Comparison of ENCODE assay signal across 8 cellular contexts in genomic region chr12:22334696-22335290, GRCh38. TPM values are rescaled to one million over a fixed set of nuclear protein-coding genes. Genes with fewer than 3 reads are reported as not detected.
DNase-seq lines count a peak whose midpoint lies in the region; ATAC-seq and TF ChIP-seq lines count a peak whose summit lies in the region.

A gene with protein sequence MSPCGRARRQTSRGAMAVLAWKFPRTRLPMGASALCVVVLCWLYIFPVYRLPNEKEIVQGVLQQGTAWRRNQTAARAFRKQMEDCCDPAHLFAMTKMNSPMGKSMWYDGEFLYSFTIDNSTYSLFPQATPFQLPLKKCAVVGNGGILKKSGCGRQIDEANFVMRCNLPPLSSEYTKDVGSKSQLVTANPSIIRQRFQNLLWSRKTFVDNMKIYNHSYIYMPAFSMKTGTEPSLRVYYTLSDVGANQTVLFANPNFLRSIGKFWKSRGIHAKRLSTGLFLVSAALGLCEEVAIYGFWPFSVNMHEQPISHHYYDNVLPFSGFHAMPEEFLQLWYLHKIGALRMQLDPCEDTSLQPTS (minus strand): TSS chr12:22334707. CDS start chr12:22334232, 475 bp downstream.

- under 1% methylated on average over 50 of the region's 50 CpGs for WGBS in right cardiac atrium

- peak within 1 kb of the TSS; percentile 84 for H3K4me3 Mint-ChIP-seq in activated naive CD8-positive, alpha-beta T cell treated with anti-CD3 and anti-CD28 coated beads, Interleukin-2, amount 50 U/mL, for 24 hours

- H3K36me3 Mint-ChIP-seq in activated naive CD8-positive, alpha-beta T cell treated with anti-CD3 and anti-CD28 coated beads, Interleukin-2, amount 50 U/mL, for 24 hours (ENCODE audit: low read depth): no peaks in the 10 kb centered on the region

- peak; percentile 41 for DNase-seq in activated naive CD8-positive, alpha-beta T cell treated with anti-CD3 and anti-CD28 coated beads, Interleukin-2, amount 50 U/mL, for 24 hours
- DNase-seq in right cardiac atrium (peak; percentile 53 to 85 (median 81)), epidermal melanocyte (ENCODE audit: insufficient read length, low spot score) (no peak)

- H3K4me1 ChIP-seq in right cardiac atrium (ENCODE audit: control insufficient read depth, insufficient read depth, low read length) (no peaks in the 10 kb centered on the region), rectal smooth muscle tissue (ENCODE audit: control insufficient read depth, insufficient read depth, low read length) (peaks cover 8% of the 10 kb centered on the region)

- peak within 1 kb of the TSS; percentile 46 for H3K27ac ChIP-seq in right cardiac atrium (ENCODE audit: low read length)
- H3K27ac ChIP-seq in rectal smooth muscle tissue (ENCODE audit: low read depth, low read length): peak within 1 kb of the TSS; percentile 75

- no peaks in the 10 kb centered on the region for H3K27me3 ChIP-seq in right cardiac atrium (ENCODE audit: control insufficient read depth, insufficient read depth)
- H3K27me3 ChIP-seq in rectal smooth muscle tissue (ENCODE audit: control insufficient read depth, insufficient read depth, low read length): peaks cover 2% of the 10 kb centered on the region

- intact Hi-C loops in right cardiac atrium (cut with DNase I): loop anchor here (5.0 to 10.0 kb wide), 3 partner anchors 108 to 232 kb away; no protein-coding TSS in a partner anchor

- H3K36me3 ChIP-seq in rectal smooth muscle tissue (ENCODE audit: control insufficient read depth, insufficient read depth, low read length): no peaks in the 10 kb centered on the region

- peaks cover 39% of the 10 kb centered on the region for H3K27me3 Mint-ChIP-seq in activated naive CD8-positive, alpha-beta T cell treated with anti-CD3 and anti-CD28 coated beads, Interleukin-2, amount 50 U/mL, for 24 hours

- peak within 1 kb of the TSS; percentile 6 for H3K9ac ChIP-seq in rectal smooth muscle tissue (ENCODE audit: low read length)

- H3K27ac Mint-ChIP-seq in activated naive CD8-positive, alpha-beta T cell treated with anti-CD3 and anti-CD28 coated beads, Interleukin-2, amount 50 U/mL, for 24 hours: peak within 1 kb of the TSS; percentile 20

- ATAC-seq in GM18505 (IDR thresholded peaks at IDR 0.05; ENCODE audit: unreplicated experiment) (peak; percentile 15), HG02973 (IDR thresholded peaks at IDR 0.05; ENCODE audit: unreplicated experiment) (peak; percentile 8), SK-N-SH treated with all-trans-retinoic acid at 6 μM for 48 hours (peak; percentile 54), right cardiac atrium (peak; percentile 71 to 73), GM18858 (IDR thresholded peaks at IDR 0.05; ENCODE audit: unreplicated experiment) (no peak)
- peak; percentile 25 for ATAC-seq in activated naive CD8-positive, alpha-beta T cell treated with anti-CD3 and anti-CD28 coated beads, Interleukin-2, amount 50 U/mL, for 24 hours

- H3K9me3 Mint-ChIP-seq in activated naive CD8-positive, alpha-beta T cell treated with anti-CD3 and anti-CD28 coated beads, Interleukin-2, amount 50 U/mL, for 24 hours: no peaks in the 10 kb centered on the region

- no peaks in the 10 kb centered on the region for H3K9me3 ChIP-seq in right cardiac atrium (ENCODE audit: control insufficient read depth, low read length)

- peaks cover 23% of the 10 kb centered on the region for H3K4me1 Mint-ChIP-seq in activated naive CD8-positive, alpha-beta T cell treated with anti-CD3 and anti-CD28 coated beads, Interleukin-2, amount 50 U/mL, for 24 hours

- TF ChIP-seq POLR2A in GM18505 (IDR thresholded peaks at IDR 0.05; ENCODE audit: borderline replicate concordance, extremely low read depth, insufficient read depth, insufficient read length): no peak

- H3K4me3 ChIP-seq in right cardiac atrium (ENCODE audit: low read length) (peak within 1 kb of the TSS; percentile 85), rectal smooth muscle tissue (ENCODE audit: low read length) (peak within 1 kb of the TSS; percentile 72)

TF ChIP-seq in SK-N-SH treated with all-trans-retinoic acid at 6 μM for 48 hours, 23 proteins besides CTCF, POLR2A, EP300 and RAD21:
- TF ChIP-seq TCF4 (CRISPR knock-in tag; IDR thresholded peaks at IDR 0.05; ENCODE audit: borderline replicate concordance) (no peak), BACH2 (CRISPR knock-in tag; IDR thresholded peaks at IDR 0.05; ENCODE audit: borderline replicate concordance) (no peak), ZFP30 (CRISPR knock-in tag; IDR thresholded peaks at IDR 0.05) (no peak), ARNTL (CRISPR knock-in tag; IDR thresholded peaks at IDR 0.05; ENCODE audit: borderline replicate concordance, low read depth) (no peak), SNAI2 (CRISPR knock-in tag; IDR thresholded peaks at IDR 0.05) (no peak), RARB (CRISPR knock-in tag; IDR thresholded peaks at IDR 0.05) (no peak), TOX (CRISPR knock-in tag; IDR thresholded peaks at IDR 0.05; ENCODE audit: borderline replicate concordance) (no peak), CREB5 (CRISPR knock-in tag; IDR thresholded peaks at IDR 0.05; ENCODE audit: low read depth) (no peak), ZC3H10 (CRISPR knock-in tag; IDR thresholded peaks at IDR 0.05) (no peak), ZFP3 (CRISPR knock-in tag; IDR thresholded peaks at IDR 0.05) (no peak), CSRNP3 (CRISPR knock-in tag; IDR thresholded peaks at IDR 0.05) (no peak), OSR1 (CRISPR knock-in tag; IDR thresholded peaks at IDR 0.05) (no peak)
- TF ChIP-seq, protein P1, sequence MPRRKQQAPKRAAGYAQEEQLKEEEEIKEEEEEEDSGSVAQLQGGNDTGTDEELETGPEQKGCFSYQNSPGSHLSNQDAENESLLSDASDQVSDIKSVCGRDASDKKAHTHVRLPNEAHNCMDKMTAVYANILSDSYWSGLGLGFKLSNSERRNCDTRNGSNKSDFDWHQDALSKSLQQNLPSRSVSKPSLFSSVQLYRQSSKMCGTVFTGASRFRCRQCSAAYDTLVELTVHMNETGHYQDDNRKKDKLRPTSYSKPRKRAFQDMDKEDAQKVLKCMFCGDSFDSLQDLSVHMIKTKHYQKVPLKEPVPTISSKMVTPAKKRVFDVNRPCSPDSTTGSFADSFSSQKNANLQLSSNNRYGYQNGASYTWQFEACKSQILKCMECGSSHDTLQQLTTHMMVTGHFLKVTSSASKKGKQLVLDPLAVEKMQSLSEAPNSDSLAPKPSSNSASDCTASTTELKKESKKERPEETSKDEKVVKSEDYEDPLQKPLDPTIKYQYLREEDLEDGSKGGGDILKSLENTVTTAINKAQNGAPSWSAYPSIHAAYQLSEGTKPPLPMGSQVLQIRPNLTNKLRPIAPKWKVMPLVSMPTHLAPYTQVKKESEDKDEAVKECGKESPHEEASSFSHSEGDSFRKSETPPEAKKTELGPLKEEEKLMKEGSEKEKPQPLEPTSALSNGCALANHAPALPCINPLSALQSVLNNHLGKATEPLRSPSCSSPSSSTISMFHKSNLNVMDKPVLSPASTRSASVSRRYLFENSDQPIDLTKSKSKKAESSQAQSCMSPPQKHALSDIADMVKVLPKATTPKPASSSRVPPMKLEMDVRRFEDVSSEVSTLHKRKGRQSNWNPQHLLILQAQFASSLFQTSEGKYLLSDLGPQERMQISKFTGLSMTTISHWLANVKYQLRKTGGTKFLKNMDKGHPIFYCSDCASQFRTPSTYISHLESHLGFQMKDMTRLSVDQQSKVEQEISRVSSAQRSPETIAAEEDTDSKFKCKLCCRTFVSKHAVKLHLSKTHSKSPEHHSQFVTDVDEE (CRISPR knock-in tag; IDR thresholded peaks at IDR 0.05): no peak

RNA-seq across cellular contexts. Expression of the gene that starts here (rescaled TPM):
- total RNA-seq in right cardiac atrium: 1 to 10 TPM; 3.0 to 9.6 (median 6.3) TPM
- 3.8 TPM for polyA plus RNA-seq in right cardiac atrium
